ENCODE assay signal across 10 cellular contexts in genomic region chr11:114078423-114078822, GRCh38. TPM values are rescaled to one million over a fixed set of nuclear protein-coding genes. Genes with fewer than 3 reads are reported as not detected.
DNase-seq lines count a peak whose midpoint lies in the region; ATAC-seq and TF ChIP-seq lines count a peak whose summit lies in the region.
"Had no signal": no experiment of that assay in that cellular context is flagged by ENCODE, and none has a peak within 500 bp of the region (broad histone marks: within the 10 kb centered on the region; RNA-seq: fewer than 3 reads in every experiment).

No MANE protein-coding gene starts in this region.

- H3K27ac Mint-ChIP-seq in CD14-positive monocyte = no peak overlapping the region
- H3K27ac Mint-ChIP-seq: HFFc6 had no signal

- H3K4me1 Mint-ChIP-seq in CD14-positive monocyte = peaks cover 87% of the 10 kb centered on the region

- H3K79me2 ChIP-seq in PC-3 (ENCODE audit: low read length) = no peaks in the 10 kb centered on the region

- DNase-seq in HL-60 (ENCODE audit: low read depth in 1 of 2, low spot score in 1 of 2) (no peak), NCI-H69 (lab: John Stamatoyannopoulos, UW) (peak; percentile 69), right cardiac atrium (no peak), PC-3 (no peak), GM13977 (ENCODE audit: low spot score) (no peak), NCI-H2171 treated with DMSO at 0.1 percent for 48 hours (lab: John Stamatoyannopoulos, UW) (no peak), CD14-positive monocyte (ENCODE audit: low spot score) (no peak)
- DNase-seq: amygdala, HFFc6 had no signal

- H3K36me3 ChIP-seq in skeletal muscle tissue (ENCODE audit: control insufficient read depth in 3 of 3, insufficient read depth in 3 of 3, low read length in 3 of 3) (peaks cover 0 to 13% (median 2%) of the 10 kb centered on the region in 3 donors), PC-3 (ENCODE audit: low read depth, low read length) (no peaks in the 10 kb centered on the region)

- peaks cover 62% of the 10 kb centered on the region for H3K4me1 ChIP-seq in right cardiac atrium (ENCODE audit: control insufficient read depth, insufficient read depth, low read length)
- H3K4me1 ChIP-seq in skeletal muscle tissue (ENCODE audit: control insufficient read depth in 3 of 3, insufficient read depth in 3 of 3, low read length in 3 of 3) = peaks cover 91 to 97% (median 94%) of the 10 kb centered on the region in 3 donors
- no peaks in the 10 kb centered on the region for H3K4me1 ChIP-seq in PC-3 (ENCODE audit: insufficient read depth, low read length)

- no peaks in the 10 kb centered on the region for H3F3A ChIP-seq in PC-3 (ENCODE audit: low read length, unreplicated experiment)

- H4K20me1 ChIP-seq in PC-3 (ENCODE audit: low read length) = no peaks in the 10 kb centered on the region

- BruUV-seq in PC-3 (replicated peaks; lab: Mats Ljungman, UMichigan) = no TSS peak

- POLR2A ChIA-PET in PC-3 (lab: Charles Lee; ENCODE audit: unreplicated experiment) = no interaction called here

- CTCF ChIA-PET in PC-3 (lab: Charles Lee) = no interaction called here

- H3K4me2 ChIP-seq in PC-3 (ENCODE audit: low read length) = no peak overlapping the region

- intact Hi-C loops in right cardiac atrium (cut with DNase I) (loop anchor here in 1 of 4 donors (10.0 kb wide), 1 partner anchor 86 kb away; no protein-coding TSS in a partner anchor), PC-3 (cut with micrococcal nuclease) (no loop called here), CD14-positive monocyte (cut with micrococcal nuclease) (loop anchor here (5.0 kb wide), 2 partner anchors 74 to 84 kb away; no protein-coding TSS in a partner anchor)

- H2AFZ ChIP-seq in PC-3 (ENCODE audit: low read length) = no peak overlapping the region

- H3K9me3 ChIP-seq in right cardiac atrium (ENCODE audit: control insufficient read depth, low read length) = no peaks in the 10 kb centered on the region
- H3K9me3 ChIP-seq in skeletal muscle tissue (ENCODE audit: control insufficient read depth in 3 of 3, low read length in 3 of 3) = no peaks in the 10 kb centered on the region
- H3K9me3 ChIP-seq in PC-3 (ENCODE audit: low read length) = no peaks in the 10 kb centered on the region

- H3K4me3 ChIP-seq in HL-60 (replicated peaks; ENCODE audit: insufficient read depth, low read length) (no peak overlapping the region), right cardiac atrium (ENCODE audit: low read length) (no peak overlapping the region), skeletal muscle tissue (ENCODE audit: low read length in 3 of 3) (peak overlapping the region in 1 of 3 donors; percentile 9), PC-3 (ENCODE audit: low read length) (no peak overlapping the region)

- no peak for TF ChIP-seq CTCF in HL-60 (IDR thresholded peaks at IDR 0.05; ENCODE audit: insufficient read depth, low read length)
- TF ChIP-seq CTCF in PC-3 (conservative IDR thresholded peaks at IDR 0.05; ENCODE audit: low read depth, low read length) = no peak
- no peak for TF ChIP-seq CTCF in GM13977 (IDR thresholded peaks at IDR 0.05; ENCODE audit: extremely low read depth, insufficient read depth, missing control alignments)
- TF ChIP-seq CTCF in CD14-positive monocyte (IDR thresholded peaks at IDR 0.05) = no peak

- no peaks in the 10 kb centered on the region for H3K9me2 ChIP-seq in PC-3 (replicated peaks; ENCODE audit: low read length)

- H3K9ac ChIP-seq in skeletal muscle tissue (ENCODE audit: low read depth in 1 of 3, low read length in 3 of 3) = peak overlapping the region; percentile 52 to 77 (median 65)
- no peak overlapping the region for H3K9ac ChIP-seq in PC-3 (ENCODE audit: low read length)

- no peak overlapping the region for H3K4me3 Mint-ChIP-seq in CD14-positive monocyte
- H3K4me3 Mint-ChIP-seq: HFFc6 had no signal

- peak overlapping the region; percentile 94 for H3K27ac ChIP-seq in HL-60 (replicated peaks)
- H3K27ac ChIP-seq in right cardiac atrium (ENCODE audit: low read length) = peak overlapping the region; percentile 85
- peak overlapping the region; percentile 96 for H3K27ac ChIP-seq in skeletal muscle tissue (ENCODE audit: low read depth, low read length)
- no peak overlapping the region for H3K27ac ChIP-seq in PC-3 (ENCODE audit: low read length)

- H3K27me3 ChIP-seq in HL-60 (ENCODE audit: insufficient read depth, poor library complexity, severe bottlenecking) = no peaks in the 10 kb centered on the region
- no peaks in the 10 kb centered on the region for H3K27me3 ChIP-seq in right cardiac atrium (ENCODE audit: control insufficient read depth, insufficient read depth)
- no peaks in the 10 kb centered on the region for H3K27me3 ChIP-seq in skeletal muscle tissue (ENCODE audit: control insufficient read depth in 3 of 3, insufficient read depth in 3 of 3, low read length in 3 of 3)
- H3K27me3 ChIP-seq in PC-3 (ENCODE audit: low read length) = peaks cover 87% of the 10 kb centered on the region

- 81% methylated on average over 4 of the region's 4 CpGs for WGBS in right cardiac atrium

- in situ Hi-C loops in GM13977 (cut with MboI; ENCODE audit: low pct_unique_long_range_greater_than_20kb, low sequenced_read_pairs, unreplicated experiment) = no loop called here

- no peak for ATAC-seq in right cardiac atrium
- ATAC-seq in PC-3 = no peak

- peaks cover 0 to 2% (median 0%) of the 10 kb centered on the region in 7 donors for H3K9me3 Mint-ChIP-seq in CD14-positive monocyte
- H3K9me3 Mint-ChIP-seq: HFFc6 had no signal

- H3K36me3 Mint-ChIP-seq in CD14-positive monocyte = peaks cover 0 to 10% of the 10 kb centered on the region in 2 donors

- peaks cover 24 to 27% (median 25%) of the 10 kb centered on the region in 3 donors for H3K27me3 Mint-ChIP-seq in CD14-positive monocyte (ENCODE audit: low read depth in 3 of 3)

RNA-seq across cellular contexts. Expression of gene ZBTB16, which starts 18.9 kb away (rescaled TPM):
- total RNA-seq in right cardiac atrium (10 to 100 TPM; 61.5 to 89.7 (median 79.4) TPM), skeletal muscle tissue (6.8 TPM), PC-3 (2014; rRNA removed) (not detected in 2 replicates)
- polyA plus RNA-seq in right cardiac atrium (49.8 TPM), CD14-positive monocyte (1 to 10 TPM; 4.1 to 8.3 TPM)
- total RNA-seq: HFFc6 had no signal
